ENCODE assay signal across 7 cellular contexts in genomic region chr1:236064674-236065508, GRCh38.
A peak's percentile ranks its signal among the peaks of the same experiment; 100 is the strongest.
DNase-seq lines count a peak whose midpoint lies in the region; ATAC-seq and TF ChIP-seq lines count a peak whose summit lies in the region.

TSS of gene NID1 (minus strand) at chr1:236065090. CDS start at chr1:236065079, 11 bp downstream.

- TF ChIP-seq CTCF in GM12874 (IDR thresholded peaks at IDR 0.05; ENCODE audit: insufficient read depth, low read depth, low read length) (peak; percentile 35), WI38 (IDR thresholded peaks at IDR 0.05; ENCODE audit: low read depth, low read length) (0 out of 2 replicates have a peak, but pooled peaks have one; percentile 31)

- H3K27ac ChIP-seq in layer of hippocampus (ENCODE audit: low read depth, low read length): peak within 1 kb of the TSS; percentile 50

- peak within 1 kb of the TSS; percentile 83 for H3K4me3 ChIP-seq in WI38 (ENCODE audit: low read depth, low read length)

- peak; percentile 35 for ATAC-seq in HG03521 (IDR thresholded peaks at IDR 0.05; ENCODE audit: unreplicated experiment)

- H3K27me3 ChIP-seq in layer of hippocampus (ENCODE audit: control insufficient read depth, insufficient read depth, low read length): peaks cover 10% of the 10 kb centered on the region

- DNase-seq in cortex of kidney (lab: John Stamatoyannopoulos, UW): peak; percentile 34
- peak; percentile 6 for DNase-seq in stimulated activated CD4-positive, alpha-beta T cell treated with anti-CD3 and anti-CD28 coated beads, Interleukin-1b, Interleukin-23, amount 100 ng/mL, for 48 hours
- no peak for DNase-seq in middle frontal gyrus (ENCODE audit: extremely low spot score, low spot score)
